ENCODE assay signal across 8 cellular contexts in the genomic region with DNA sequence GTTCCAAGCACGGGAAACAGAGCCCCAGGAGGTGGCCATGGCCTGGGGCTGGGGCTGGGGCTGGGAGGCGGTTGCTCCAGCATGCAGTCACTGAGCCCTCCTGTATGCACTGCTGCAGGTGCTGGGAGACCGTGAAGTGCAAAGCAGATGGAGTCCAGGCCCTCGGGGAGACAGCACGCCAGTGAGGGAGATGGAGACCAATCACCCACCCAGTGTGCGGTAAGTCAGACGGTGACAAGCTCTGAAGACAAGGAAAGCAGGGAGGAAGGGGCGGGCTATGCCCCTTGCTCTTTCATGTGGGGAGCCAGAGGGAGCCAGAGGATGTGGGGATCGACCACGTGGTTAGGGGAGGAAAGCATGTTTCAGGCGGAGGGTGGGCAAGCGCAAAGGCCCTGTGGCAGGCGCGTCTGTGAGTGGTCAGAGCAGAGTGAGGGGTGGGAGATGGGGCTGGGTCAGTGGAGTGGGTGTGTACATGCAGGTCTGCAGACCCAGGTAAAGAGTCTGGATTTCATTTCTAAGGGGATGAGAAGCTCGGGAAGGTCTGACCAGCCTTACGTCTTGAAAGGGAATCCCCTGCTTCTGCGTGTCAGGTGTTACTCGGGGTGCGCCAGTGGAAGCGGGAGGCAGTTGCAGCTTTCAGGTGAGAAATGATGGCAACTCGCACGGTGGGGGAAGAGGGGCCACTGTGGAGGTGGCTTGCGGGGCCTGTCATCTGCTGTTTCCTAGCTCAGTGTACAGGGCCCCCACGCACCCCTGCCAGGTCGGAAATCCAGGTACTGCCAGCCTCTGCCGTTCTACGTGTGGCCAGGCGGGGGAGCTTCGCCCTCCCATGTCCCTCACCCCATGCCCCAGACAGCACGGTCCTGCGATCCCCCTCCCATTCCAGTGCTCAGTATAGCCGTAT. TPM values are rescaled to one million over a fixed set of nuclear protein-coding genes. Genes with fewer than 3 reads are reported as not detected.
DNase-seq lines count a peak whose midpoint lies in the region; ATAC-seq, FAIRE-seq and TF ChIP-seq lines count a peak whose summit lies in the region.

No MANE protein-coding gene starts in this region.

- H3K27ac ChIP-seq in left lung, result no peak overlapping the region

- in situ Hi-C loops in astrocyte of the cerebellum (cut with HindIII; ENCODE audit: low sequenced_read_pairs) (no loop called here), KBM-7 (cut with MboI; ENCODE audit: low pct_unique_long_range_greater_than_20kb, low sequenced_read_pairs) (no loop called here)

- peak; percentile 67 for TF ChIP-seq CTCF in astrocyte of the cerebellum (IDR thresholded peaks at IDR 0.05; ENCODE audit: low read depth, low read length, missing control alignments)
- TF ChIP-seq CTCF in left lung (IDR thresholded peaks at IDR 0.05), result peak; percentile 25 to 33

- no peaks in the 10 kb centered on the region for H3K4me1 ChIP-seq in left lung

- H3K27me3 ChIP-seq in left lung, result no peaks in the 10 kb centered on the region

- intact Hi-C loops in left lung (cut with DNase I), result no loop called here

- ATAC-seq in left lung (peak; percentile 86), HG03097 (IDR thresholded peaks at IDR 0.05; ENCODE audit: low FRiP score, unreplicated experiment) (no peak), GM21526 (IDR thresholded peaks at IDR 0.05; ENCODE audit: low FRiP score, unreplicated experiment) (no peak)

- no peak overlapping the region for H3K4me3 ChIP-seq in astrocyte of the cerebellum (ENCODE audit: low read depth, low read length)
- no peak overlapping the region for H3K4me3 ChIP-seq in left lung

- H3K9me3 ChIP-seq in left lung, result no peaks in the 10 kb centered on the region

- peak; percentile 37 for DNase-seq in ELR (ENCODE audit: low read depth)
- DNase-seq in NCI-H2171 treated with DMSO at 0.1 percent for 48 hours (lab: John Stamatoyannopoulos, UW), result peak; percentile 38
- no peak for DNase-seq in astrocyte of the cerebellum (ENCODE audit: low read depth)
- DNase-seq in left lung, result peak in 1 of 2 donors; percentile 82
- peak; percentile 61 for DNase-seq in urothelium cell line (ENCODE audit: low spot score)
- no peak for DNase-seq in KBM-7

- peaks cover 0 to 8% of the 10 kb centered on the region in 2 donors for H3K36me3 ChIP-seq in left lung

- FAIRE-seq in urothelium cell line (lab: Jason Lieb, UNC), result peak; percentile 87

RNA-seq across cellular contexts. Expression of gene RRM2, which starts 19.4 kb away (rescaled TPM):
- 10 to 100 TPM; 24.9 to 43.8 TPM for total RNA-seq in left lung

Comparison
In these comparisons a context has a peak if more than half of its experiments do, and no peak if none do; other contexts are left out.
1. DNase-seq: peak in ELR (single experiment), NCI-H2171 treated with DMSO at 0.1 percent for 48 hours (single experiment) and urothelium cell line (single experiment); none in astrocyte of the cerebellum (single experiment) and KBM-7 (single experiment).